Comparison of ENCODE assay signal across 1 cellular context in genomic region chr1:35931424-35932157, GRCh38.
TF ChIP-seq lines count a peak whose summit lies in the region.

No MANE protein-coding gene starts in this region.

TF ChIP-seq in K562, 482 proteins besides CTCF, POLR2A, EP300 and RAD21 (continued from another document and continues in another):
- TF ChIP-seq ZNF318 (IDR thresholded peaks at IDR 0.05; ENCODE audit: borderline replicate concordance in 1 of 2, low read depth in 1 of 2) (no peak), MAFK (IDR thresholded peaks at IDR 0.05; ENCODE audit: low read length) (peak; percentile 94), STAG1 (CRISPR knock-in tag; IDR thresholded peaks at IDR 0.05; ENCODE audit: borderline replicate concordance) (no peak), MED1 (CRISPR knock-in tag; IDR thresholded peaks at IDR 0.05; ENCODE audit: borderline replicate concordance) (no peak), MITF (IDR thresholded peaks at IDR 0.05) (no peak), XRCC5 (IDR thresholded peaks at IDR 0.05; ENCODE audit: low read depth, low read length) (0 out of 2 replicates have a peak, but pooled peaks have one; percentile 29), POLR2AphosphoS5 (IDR thresholded peaks at IDR 0.05; ENCODE audit: control insufficient read depth, insufficient read depth, low read depth, low read length) (no peak), MBD1 (CRISPR knock-in tag; IDR thresholded peaks at IDR 0.05) (no peak), THAP7 (CRISPR knock-in tag; IDR thresholded peaks at IDR 0.05) (no peak), FOXP4 (CRISPR knock-in tag; IDR thresholded peaks at IDR 0.05; ENCODE audit: borderline replicate concordance) (0 out of 2 replicates have a peak, but pooled peaks have one; percentile 1), KLF1 (tag; IDR thresholded peaks at IDR 0.05) (no peak), FIP1L1 (IDR thresholded peaks at IDR 0.05; ENCODE audit: low read depth, low read length, poor library complexity, severe bottlenecking) (no peak), NFIC (IDR thresholded peaks at IDR 0.05) (peak; percentile 80), MYC (IDR thresholded peaks at IDR 0.05; ENCODE audit: low read depth, low read length) (no peak), MYC (CRISPR knock-in tag; IDR thresholded peaks at IDR 0.05; ENCODE audit: borderline replicate concordance, low read depth) (peak; percentile 37; the same call in 1 of the 2 replicates), PHF8 (IDR thresholded peaks at IDR 0.05; ENCODE audit: borderline replicate concordance, low read length) (no peak), ZNF644 (tag; IDR thresholded peaks at IDR 0.05; ENCODE audit: low read depth) (no peak), ATF2 (CRISPR knock-in tag; IDR thresholded peaks at IDR 0.05) (no peak), ZBTB11 (CRISPR knock-in tag; IDR thresholded peaks at IDR 0.05) (no peak), TBP (optimal IDR thresholded peaks at IDR 0.05; ENCODE audit: low read depth, low read length) (no peak), CUX1 (CRISPR knock-in tag; IDR thresholded peaks at IDR 0.05) (no peak), TAL1 (IDR thresholded peaks at IDR 0.05) (no peak), HDGF (IDR thresholded peaks at IDR 0.05) (no peak), ZNF589 (CRISPR knock-in tag; IDR thresholded peaks at IDR 0.05; ENCODE audit: low read depth) (no peak), ATF1 (CRISPR knock-in tag; IDR thresholded peaks at IDR 0.05) (no peak), ATF1 (tag; IDR thresholded peaks at IDR 0.05) (peak; percentile 54; the same call in 1 of the 2 replicates), NRF1 (conservative IDR thresholded peaks at IDR 0.05 in 1 of 2, IDR thresholded peaks at IDR 0.05 in 1 of 2) (peak in 1 of 2 experiments; percentile 59; a peak in 1 of 4 replicates), SMAD3 (CRISPR knock-in tag; conservative IDR thresholded peaks at IDR 0.05) (no peak)
